Comparison of ENCODE assay signal across 8 cellular contexts in genomic region chr1:146486300-146487014, GRCh38.
A peak's percentile ranks its signal among the peaks of the same experiment; 100 is the strongest.
DNase-seq lines count a peak whose midpoint lies in the region; FAIRE-seq and TF ChIP-seq lines count a peak whose summit lies in the region.
"Not testable (repeated sequence)": the region's sequence is repeated elsewhere in the genome, so short reads cannot be mapped to it uniquely, and the experiment has no call there.

No MANE protein-coding gene starts in this region.

- TF ChIP-seq CTCF in AG10803 (conservative IDR thresholded peaks at IDR 0.05; ENCODE audit: low read length); bronchial epithelial cell (IDR thresholded peaks at IDR 0.05; ENCODE audit: insufficient read depth, low read length, severe bottlenecking); foreskin fibroblast (IDR thresholded peaks at IDR 0.05; ENCODE audit: low read depth, low read length); ovary (IDR thresholded peaks at IDR 0.05): not testable (repeated sequence)

- H3K27ac ChIP-seq in HUES64 (ENCODE audit: low read depth, low read length): not testable (repeated sequence)
- peak overlapping the region in 1 of 2 donors; percentile 73 for H3K27ac ChIP-seq in ovary

- H3K9me3 ChIP-seq in HUES64 (ENCODE audit: insufficient read depth, low read depth, low read length); ovary: not testable (repeated sequence)

- H3K4me3 ChIP-seq in AG10803 (ENCODE audit: low read length) (peak overlapping the region; percentile 54), HUES64 (ENCODE audit: low read length) (peak overlapping the region; percentile 31; the same call in 1 of the 2 replicates), bronchial epithelial cell (ENCODE audit: low read depth, low read length) (peak overlapping the region; percentile 36), foreskin fibroblast (ENCODE audit: low read depth in 1 of 2, low read length in 2 of 2) (peak overlapping the region; percentile 24 to 39), ovary (peak overlapping the region; percentile 34)

- peak overlapping the region; percentile 62 for H3K27ac Mint-ChIP-seq in T-helper 2 cell treated with Interferon-gamma antibody and Interleukin-4, amounts not matched to agents 5 μg/mL and 100 μg/mL, for 36 hours

- intact Hi-C loops in ovary (cut with DNase I): not testable (repeated sequence)

- FAIRE-seq in bronchial epithelial cell (lab: Jason Lieb, UNC): not testable (repeated sequence)

- H3K9me3 Mint-ChIP-seq in T-helper 2 cell treated with Interferon-gamma antibody and Interleukin-4, amounts not matched to agents 5 μg/mL and 100 μg/mL, for 36 hours: not testable (repeated sequence)

- TF ChIP-seq EP300 in ovary (IDR thresholded peaks at IDR 0.05): not testable (repeated sequence)

- H3K4me1 ChIP-seq in HUES64 (ENCODE audit: insufficient read depth, low read length); ovary (ENCODE audit: insufficient read depth): not testable (repeated sequence)

- not testable (repeated sequence) for H3K27me3 ChIP-seq in HUES64 (ENCODE audit: insufficient read depth, low read length); bronchial epithelial cell (ENCODE audit: control insufficient read depth, insufficient read depth, low read length); ovary

- WGBS in HUES64: 95% methylated on average over 19 of the region's 35 CpGs
- 1 to 7% methylated on average over 22 to 29 of the region's 35 CpGs; no CpG with 5 or more reads in 1 of the 3 donors for WGBS in ovary, 3 donors

- peak overlapping the region; percentile 66 for H3K4me3 Mint-ChIP-seq in T-helper 2 cell treated with Interferon-gamma antibody and Interleukin-4, amounts not matched to agents 5 μg/mL and 100 μg/mL, for 36 hours

- not testable (repeated sequence) for H3K4me1 Mint-ChIP-seq in T-helper 2 cell treated with Interferon-gamma antibody and Interleukin-4, amounts not matched to agents 5 μg/mL and 100 μg/mL, for 36 hours (ENCODE audit: low read depth)

- not testable (repeated sequence) for TF ChIP-seq POLR2A in ovary (IDR thresholded peaks at IDR 0.05)

- H3K27me3 Mint-ChIP-seq in T-helper 2 cell treated with Interferon-gamma antibody and Interleukin-4, amounts not matched to agents 5 μg/mL and 100 μg/mL, for 36 hours (ENCODE audit: low read depth): not testable (repeated sequence)

- DNase-seq in AG10803 (ENCODE audit: low read depth) (peak; percentile 41), bronchial epithelial cell (ENCODE audit: low read depth) (peak; percentile 17), foreskin fibroblast (peak in 1 of 2 donors; percentile 10), kidney glomerular epithelial cell (lab: John Stamatoyannopoulos, UW) (peak; percentile 18), ovary (peak; percentile 39 to 68 (median 52)), superior temporal gyrus (ENCODE audit: extremely low spot score) (peak; percentile 54)
- DNase-seq in T-helper 2 cell treated with Interferon-gamma antibody and Interleukin-4, amounts not matched to agents 5 μg/mL and 100 μg/mL, for 36 hours (ENCODE audit: low spot score): not testable (repeated sequence)

- H3K36me3 ChIP-seq in HUES64 (ENCODE audit: insufficient read depth, low read length); bronchial epithelial cell (ENCODE audit: control insufficient read depth, insufficient read depth, low read length); ovary: not testable (repeated sequence)

- not testable (repeated sequence) for H3K9ac ChIP-seq in HUES64 (ENCODE audit: low read depth, low read length)

- not testable (repeated sequence) for H3K36me3 Mint-ChIP-seq in T-helper 2 cell treated with Interferon-gamma antibody and Interleukin-4, amounts not matched to agents 5 μg/mL and 100 μg/mL, for 36 hours (ENCODE audit: low read depth)
